In genomic region chr13:50676602-50677001, GRCh38 we compare ENCODE assay signal across 9 cellular contexts.
DNase-seq lines count a peak whose midpoint lies in the region; ATAC-seq, FAIRE-seq and TF ChIP-seq lines count a peak whose summit lies in the region.
"Had no signal": no experiment of that assay in that cellular context is flagged by ENCODE, and none has a peak within 500 bp of the region (broad histone marks: within the 10 kb centered on the region; RNA-seq: fewer than 3 reads in every experiment).

No MANE protein-coding gene starts in this region.

- no peaks in the 10 kb centered on the region for H3K27me3 ChIP-seq in esophagus squamous epithelium
- H3K27me3 ChIP-seq in H7 (ENCODE audit: control insufficient read depth, insufficient read depth, low read length): no peaks in the 10 kb centered on the region

- no peak for TF ChIP-seq POLR2A in esophagus squamous epithelium (IDR thresholded peaks at IDR 0.05)

- no peaks in the 10 kb centered on the region for H3K9me3 ChIP-seq in esophagus squamous epithelium

- peak; percentile 78 for ATAC-seq in GM18868 (IDR thresholded peaks at IDR 0.05; ENCODE audit: unreplicated experiment)

- intact Hi-C loops in esophagus squamous epithelium (cut with DNase I): no loop called here

- H3K4me3 ChIP-seq in esophagus squamous epithelium (no peak overlapping the region), H7 (ENCODE audit: insufficient read depth, low read depth, low read length) (no peak overlapping the region)

- peak overlapping the region; percentile 36 to 62 (median 54) for H3K27ac ChIP-seq in esophagus squamous epithelium

- H3K36me3 ChIP-seq in esophagus squamous epithelium (no peaks in the 10 kb centered on the region), H7 (replicated peaks; ENCODE audit: control insufficient read depth, insufficient read depth, low read length) (no peaks in the 10 kb centered on the region)

- DNase-seq in RCC 7860 (ENCODE audit: low spot score) (peak; percentile 94), esophagus squamous epithelium (lab: John Stamatoyannopoulos, UW) (no peak), renal cortical epithelial cell (ENCODE audit: low read depth) (peak; percentile 71), foreskin melanocyte (no peak), GM19239 (ENCODE audit: insufficient read length, low spot score) (no peak), H7 (no peak), NCI-H187 treated with DMSO at 0.1 percent for 48 hours (lab: John Stamatoyannopoulos, UW) (no peak)
- DNase-seq: NCI-H1105 had no signal

- TF ChIP-seq CTCF in esophagus squamous epithelium (IDR thresholded peaks at IDR 0.05): no peak

- peaks cover 6 to 47% (median 22%) of the 10 kb centered on the region in 3 donors for H3K4me1 ChIP-seq in esophagus squamous epithelium

- FAIRE-seq in RCC 7860 (lab: Jason Lieb, UNC) (peak; percentile 97), GM19239 (lab: Jason Lieb, UNC) (no peak)

- WGBS in esophagus squamous epithelium, 2 donors: 42 to 69% methylated on average over 1 of the region's 1 CpG

Comparison
In these comparisons a context has a peak if more than half of its experiments do, and no peak if none do; other contexts are left out.
1. DNase-seq: peak in RCC 7860 (single experiment) and renal cortical epithelial cell (single experiment); none in esophagus squamous epithelium (single experiment), foreskin melanocyte (single experiment), GM19239 (single experiment), H7 (single experiment) and NCI-H187 treated with DMSO at 0.1 percent for 48 hours (single experiment).